In genomic region chr1:155079210-155079486, GRCh38 we compare ENCODE assay signal across 8 cellular contexts. TPM values are rescaled to one million over a fixed set of nuclear protein-coding genes. Genes with fewer than 3 reads are reported as not detected.
A peak's percentile ranks its signal among the peaks of the same experiment; 100 is the strongest.
DNase-seq lines count a peak whose midpoint lies in the region; ATAC-seq and TF ChIP-seq lines count a peak whose summit lies in the region.

No MANE protein-coding gene starts in this region.

- no peaks in the 10 kb centered on the region for H3K9me3 ChIP-seq in adipocyte (ENCODE audit: control insufficient read depth, low read length)
- H3K9me3 ChIP-seq in tibial artery: no peaks in the 10 kb centered on the region
- H3K9me3 ChIP-seq in body of pancreas: no peaks in the 10 kb centered on the region

- no peaks in the 10 kb centered on the region for H3K9me3 Mint-ChIP-seq in activated naive CD4-positive, alpha-beta T cell treated with anti-CD3 and anti-CD28 coated beads for 36 hours

- peak overlapping the region; percentile 56 for H3K4me3 Mint-ChIP-seq in activated naive CD4-positive, alpha-beta T cell treated with anti-CD3 and anti-CD28 coated beads for 36 hours

- CTCF ChIA-PET in activated naive CD4-positive, alpha-beta T cell treated with anti-CD3 and anti-CD28 coated beads for 36 hours (lab: Charles Lee): interaction anchor here (0.9 kb wide), 1 partner anchor 18 kb away, joined by 3 read pairs; no protein-coding TSS in a partner anchor

- no peak for TF ChIP-seq POLR2A in body of pancreas (IDR thresholded peaks at IDR 0.05)

- H3K36me3 ChIP-seq in adipocyte (ENCODE audit: control insufficient read depth, insufficient read depth, low read length, severe bottlenecking) (no peaks in the 10 kb centered on the region), tibial artery (no peaks in the 10 kb centered on the region), body of pancreas (replicated peaks in 1 of 2; ENCODE audit: insufficient read depth in 1 of 2, low read depth in 2 of 2) (no peaks in the 10 kb centered on the region)

- H3K4me1 ChIP-seq in adipocyte (ENCODE audit: control insufficient read depth, insufficient read depth, low read length) (peaks cover 18% of the 10 kb centered on the region), tibial artery (peaks cover 0 to 66% (median 45%) of the 10 kb centered on the region in 4 donors), body of pancreas (peaks cover 48% of the 10 kb centered on the region)

- intact Hi-C loops in activated naive CD4-positive, alpha-beta T cell treated with anti-CD3 and anti-CD28 coated beads for 36 hours (cut with micrococcal nuclease): no loop called here
- intact Hi-C loops in tibial artery (cut with DNase I; ENCODE audit: low total_unique reads): no loop called here
- intact Hi-C loops in body of pancreas (cut with DNase I): no loop called here

- H3K27ac Mint-ChIP-seq in activated naive CD4-positive, alpha-beta T cell treated with anti-CD3 and anti-CD28 coated beads for 36 hours: no peak overlapping the region

- H3K36me3 Mint-ChIP-seq in activated naive CD4-positive, alpha-beta T cell treated with anti-CD3 and anti-CD28 coated beads for 36 hours (ENCODE audit: low read depth): no peaks in the 10 kb centered on the region

- 5 to 6% methylated on average over 9 to 10 of the region's 10 CpGs for WGBS in body of pancreas, 2 donors

- no peak overlapping the region for H3K9ac ChIP-seq in adipocyte (ENCODE audit: low read length)

- H3K4me3 ChIP-seq in adipocyte (ENCODE audit: low read length) (peak overlapping the region; percentile 41), tibial artery (peak overlapping the region; percentile 41 to 56), body of pancreas (no peak overlapping the region)

- H3K27me3 ChIP-seq in adipocyte (replicated peaks; ENCODE audit: control insufficient read depth, insufficient read depth, low read length): peaks cover 52% of the 10 kb centered on the region
- H3K27me3 ChIP-seq in tibial artery: peaks cover 9 to 54% of the 10 kb centered on the region in 2 donors
- peaks cover 4 to 44% of the 10 kb centered on the region in 2 donors for H3K27me3 ChIP-seq in body of pancreas

- H3K27ac ChIP-seq in tibial artery (no peak overlapping the region), body of pancreas (no peak overlapping the region)

- peaks cover 38% of the 10 kb centered on the region for H3K27me3 Mint-ChIP-seq in activated naive CD4-positive, alpha-beta T cell treated with anti-CD3 and anti-CD28 coated beads for 36 hours (ENCODE audit: low read depth)

- H3K4me1 Mint-ChIP-seq in activated naive CD4-positive, alpha-beta T cell treated with anti-CD3 and anti-CD28 coated beads for 36 hours (ENCODE audit: low read depth): peaks cover 33% of the 10 kb centered on the region

- no peak for TF ChIP-seq CTCF in tibial artery (IDR thresholded peaks at IDR 0.05)
- TF ChIP-seq CTCF in body of pancreas (IDR thresholded peaks at IDR 0.05): no peak

- no peak for DNase-seq in activated naive CD4-positive, alpha-beta T cell treated with anti-CD3 and anti-CD28 coated beads for 36 hours
- no peak for DNase-seq in activated naive CD4-positive, alpha-beta T cell treated with anti-CD3 and anti-CD28 coated beads, Interleukin-2, amount 50 U/mL, for 16 hours
- no peak for DNase-seq in adipocyte (ENCODE audit: low read depth)
- DNase-seq in left lobe of liver (ENCODE audit: low spot score): no peak
- DNase-seq in tibial artery: no peak
- no peak for DNase-seq in body of pancreas

- ATAC-seq in left lobe of liver (peak; percentile 1), body of pancreas (no peak), GM18907 (IDR thresholded peaks at IDR 0.05; ENCODE audit: unreplicated experiment) (no peak), GM21576 (IDR thresholded peaks at IDR 0.05; ENCODE audit: unreplicated experiment) (no peak)

RNA-seq across cellular contexts. Expression of gene EFNA3, which starts 0.5 kb away (rescaled TPM):
- total RNA-seq in activated naive CD4-positive, alpha-beta T cell treated with anti-CD3 and anti-CD28 coated beads for 36 hours: 1 to 10 TPM; 1.3 to 2.5 TPM
- total RNA-seq in left lobe of liver: 0.43 TPM
- total RNA-seq in body of pancreas: 1 to 10 TPM in 1 of 2 donors, not detected in 1; 1.8 TPM

RNA-seq across cellular contexts. Expression of gene EFNA4, which starts 15.6 kb away (rescaled TPM):
- 1 to 10 TPM; 3.3 to 4.5 TPM for total RNA-seq in activated naive CD4-positive, alpha-beta T cell treated with anti-CD3 and anti-CD28 coated beads for 36 hours
- 3.3 TPM for total RNA-seq in left lobe of liver
- total RNA-seq in body of pancreas: 1 to 10 TPM; 4.7 to 5.6 TPM

RNA-seq across cellular contexts. Expression of gene ADAM15, which starts 28.0 kb away (rescaled TPM):
- total RNA-seq in activated naive CD4-positive, alpha-beta T cell treated with anti-CD3 and anti-CD28 coated beads for 36 hours: 10 to 100 TPM; 53.8 to 55.8 TPM
- total RNA-seq in left lobe of liver (21.4 TPM), body of pancreas (10 to 100 TPM; 37.2 to 48.5 TPM)

RNA-seq across cellular contexts. Expression of gene DCST1, which starts 45.5 kb away (rescaled TPM):
- total RNA-seq in activated naive CD4-positive, alpha-beta T cell treated with anti-CD3 and anti-CD28 coated beads for 36 hours: not detected
- total RNA-seq in left lobe of liver (0.13 TPM), body of pancreas (not detected)

RNA-seq across cellular contexts. Expression of gene DCST2, which starts 45.6 kb away (rescaled TPM):
- 1 to 10 TPM; 1.1 to 1.5 TPM for total RNA-seq in activated naive CD4-positive, alpha-beta T cell treated with anti-CD3 and anti-CD28 coated beads for 36 hours
- 1.4 TPM for total RNA-seq in left lobe of liver
- 1 to 10 TPM in 1 of 2 donors, under 1 TPM in 1; 0.33 to 1.8 TPM for total RNA-seq in body of pancreas

Comparison
In these comparisons a context has a peak if more than half of its experiments do, and no peak if none do; other contexts are left out.
1. H3K4me3 ChIP-seq: peak in adipocyte (single experiment) and tibial artery (2 of 2); none in body of pancreas (0 of 2).